Comparison of ENCODE assay signal across 9 cellular contexts in genomic region chr22:20155330-20156041, GRCh38. TPM values are rescaled to one million over a fixed set of nuclear protein-coding genes. Genes with fewer than 3 reads are reported as not detected.
DNase-seq lines count a peak whose midpoint lies in the region; ATAC-seq and TF ChIP-seq lines count a peak whose summit lies in the region.
"Had no signal": no experiment of that assay in that cellular context is flagged by ENCODE, and none has a peak within 500 bp of the region (broad histone marks: within the 10 kb centered on the region; RNA-seq: fewer than 3 reads in every experiment).

No MANE protein-coding gene starts in this region.

- H3K4me3 Mint-ChIP-seq in stimulated activated naive CD8-positive, alpha-beta T cell treated with anti-CD3 and anti-CD28 coated beads, Interleukin-15, amount 100 ng/mL, for 72 hours = no peak overlapping the region
- no peak overlapping the region for H3K4me3 Mint-ChIP-seq in T-helper 17 cell

- H3K27ac ChIP-seq in adrenal gland = no peak overlapping the region
- H3K27ac ChIP-seq: pancreas had no signal

- TF ChIP-seq POLR2A in adrenal gland (IDR thresholded peaks at IDR 0.05) = no peak

- WGBS in adrenal gland, 4 donors = 44 to 61% (median 52%) methylated on average over 10 to 30 of the region's 30 CpGs

- H3K27me3 Mint-ChIP-seq in stimulated activated naive CD8-positive, alpha-beta T cell treated with anti-CD3 and anti-CD28 coated beads, Interleukin-15, amount 100 ng/mL, for 72 hours = peaks cover 14% of the 10 kb centered on the region
- H3K27me3 Mint-ChIP-seq in T-helper 17 cell = no peaks in the 10 kb centered on the region

- H3K9me3 Mint-ChIP-seq in stimulated activated naive CD8-positive, alpha-beta T cell treated with anti-CD3 and anti-CD28 coated beads, Interleukin-15, amount 100 ng/mL, for 72 hours = no peaks in the 10 kb centered on the region

- no peaks in the 10 kb centered on the region for H3K36me3 ChIP-seq in adrenal gland (replicated peaks in 1 of 2)
- H3K36me3 ChIP-seq: pancreas had no signal

- H3K4me1 Mint-ChIP-seq in stimulated activated naive CD8-positive, alpha-beta T cell treated with anti-CD3 and anti-CD28 coated beads, Interleukin-15, amount 100 ng/mL, for 72 hours = peaks cover 6% of the 10 kb centered on the region
- peaks cover 4% of the 10 kb centered on the region for H3K4me1 Mint-ChIP-seq in T-helper 17 cell

- DNase-seq in D341Med (ENCODE audit: low spot score) = peak; percentile 79
- DNase-seq in NCI-H1436 treated with DMSO at 0.1 percent for 48 hours (lab: John Stamatoyannopoulos, UW) = peak; percentile 44
- DNase-seq in adrenal gland = peak in 6 of 7 donors; percentile 57 to 84 (median 60)
- DNase-seq in left kidney (ENCODE audit: low read depth, low spot score) = peak; percentile 80
- no peak for DNase-seq in kidney glomerular epithelial cell (lab: John Stamatoyannopoulos, UW)
- DNase-seq in stimulated activated naive CD8-positive, alpha-beta T cell treated with anti-CD3 and anti-CD28 coated beads, Interleukin-15, amount 100 ng/mL, for 72 hours = no peak
- DNase-seq in T-helper 17 cell = no peak

- H3K36me3 Mint-ChIP-seq in T-helper 17 cell (ENCODE audit: low read depth) = no peaks in the 10 kb centered on the region

- no peak overlapping the region for H3K4me3 ChIP-seq in adrenal gland
- H3K4me3 ChIP-seq: pancreas had no signal

- intact Hi-C loops in adrenal gland (cut with DNase I) = loop anchor here (2.0 to 5.0 kb wide), 2 partner anchors 117 to 129 kb away; no protein-coding TSS in a partner anchor

- H3K27me3 ChIP-seq in adrenal gland = no peaks in the 10 kb centered on the region
- H3K27me3 ChIP-seq: pancreas had no signal

- no peak for TF ChIP-seq CTCF in adrenal gland (IDR thresholded peaks at IDR 0.05)

- peaks cover 0 to 7% of the 10 kb centered on the region in 2 donors for H3K4me1 ChIP-seq in adrenal gland (replicated peaks in 1 of 2)
- H3K4me1 ChIP-seq: pancreas had no signal

- ATAC-seq in stimulated activated naive CD8-positive, alpha-beta T cell treated with anti-CD3 and anti-CD28 coated beads, Interleukin-15, amount 100 ng/mL, for 72 hours = no peak
- no peak for ATAC-seq in T-helper 17 cell
- no peak for ATAC-seq in GM21526 (IDR thresholded peaks at IDR 0.05; ENCODE audit: low FRiP score, unreplicated experiment)

- no peak overlapping the region for H3K27ac Mint-ChIP-seq in stimulated activated naive CD8-positive, alpha-beta T cell treated with anti-CD3 and anti-CD28 coated beads, Interleukin-15, amount 100 ng/mL, for 72 hours
- H3K27ac Mint-ChIP-seq in T-helper 17 cell = no peak overlapping the region

- no peaks in the 10 kb centered on the region for H3K9me3 ChIP-seq in adrenal gland (replicated peaks in 1 of 3)
- H3K9me3 ChIP-seq in T-helper 17 cell (ENCODE audit: control insufficient read depth, low read length, poor library complexity, severe bottlenecking) = no peaks in the 10 kb centered on the region
- H3K9me3 ChIP-seq: pancreas had no signal

RNA-seq across cellular contexts. Expression of gene CCDC188, which starts 4.6 kb away (rescaled TPM):
- total RNA-seq in adrenal gland (1 to 10 TPM in 2 of 8 donors, under 1 TPM in 5, not detected in 1; 0.30 to 1.6 (median 0.54) TPM), T-helper 17 cell (1 to 10 TPM in 1 of 2 donors, not detected in 1; 1.5 TPM)
- polyA plus RNA-seq in adrenal gland = 10 to 100 TPM in 1 of 3 donors, 1 to 10 TPM in 1, not detected in 1; 2.9 to 19.0 TPM

RNA-seq across cellular contexts. Expression of gene ZDHHC8, which starts 23.9 kb away (rescaled TPM):
- 10 to 100 TPM; 20.0 to 65.6 (median 36.1) TPM for total RNA-seq in adrenal gland
- polyA plus RNA-seq in adrenal gland = 100 to 1,000 TPM in 1 of 3 donors, 10 to 100 TPM in 2; 15.5 to 109 (median 59.3) TPM
- total RNA-seq in T-helper 17 cell = 10 to 100 TPM; 60.1 to 75.8 TPM

RNA-seq across cellular contexts. Expression of gene TRMT2A, which starts 38.5 kb away (rescaled TPM):
- total RNA-seq in adrenal gland (10 to 100 TPM; 43.5 to 90.3 (median 66.8) TPM), T-helper 17 cell (10 to 100 TPM; 77.1 to 85.5 TPM)
- polyA plus RNA-seq in adrenal gland = 100 to 1,000 TPM in 2 of 3 donors, 10 to 100 TPM in 1; 22.4 to 283 (median 168) TPM

RNA-seq across cellular contexts. Expression of gene RANBP1, which starts 39.6 kb away (rescaled TPM):
- total RNA-seq in adrenal gland (100 to 1,000 TPM in 5 of 8 donors, 10 to 100 TPM in 3; 71.4 to 346 (median 130) TPM), T-helper 17 cell (10 to 100 TPM; 65.7 to 75.2 TPM)
- polyA plus RNA-seq in adrenal gland = 100 to 1,000 TPM in 1 of 3 donors, 10 to 100 TPM in 2; 63.3 to 128 (median 70.1) TPM

Comparison
In these comparisons a context has a peak if more than half of its experiments do, and no peak if none do; other contexts are left out.
1. DNase-seq: peak in D341Med (single experiment), NCI-H1436 treated with DMSO at 0.1 percent for 48 hours (single experiment), adrenal gland (6 of 7) and left kidney (single experiment); none in kidney glomerular epithelial cell (single experiment), stimulated activated naive CD8-positive, alpha-beta T cell treated with anti-CD3 and anti-CD28 coated beads, Interleukin-15, amount 100 ng/mL, for 72 hours (0 of 2) and T-helper 17 cell (0 of 3).